ENCODE assay signal across 20 cellular contexts in genomic region chr16:11152205-11152604, GRCh38.
DNase-seq lines count a peak whose midpoint lies in the region; ATAC-seq and TF ChIP-seq lines count a peak whose summit lies in the region.
"Had no signal": no experiment of that assay in that cellular context is flagged by ENCODE, and none has a peak within 500 bp of the region (broad histone marks: within the 10 kb centered on the region; RNA-seq: fewer than 3 reads in every experiment).

No MANE protein-coding gene starts in this region.

- ATAC-seq in GM21717 (IDR thresholded peaks at IDR 0.05; ENCODE audit: unreplicated experiment), result no peak

- H3K27me3 ChIP-seq in A673 (replicated peaks; ENCODE audit: insufficient read depth, low read depth, low read length, poor library complexity) (no peaks in the 10 kb centered on the region), colonic mucosa (no peaks in the 10 kb centered on the region)
- H3K27me3 ChIP-seq: sigmoid colon, suprapubic skin had no signal

- CTCF ChIA-PET in A673 (lab: Charles Lee), result no interaction called here

- H3K4me1 ChIP-seq in A673 (ENCODE audit: insufficient read depth, low read length, poor library complexity, severe bottlenecking) (peaks cover 26% of the 10 kb centered on the region), colonic mucosa (no peaks in the 10 kb centered on the region)

- no peak for TF ChIP-seq CTCF in A673 (conservative IDR thresholded peaks at IDR 0.05; ENCODE audit: low read depth, low read length)
- TF ChIP-seq CTCF in colonic mucosa (IDR thresholded peaks at IDR 0.05), result no peak

- peaks cover 52% of the 10 kb centered on the region for H3K4me1 Mint-ChIP-seq in dendritic cell treated with granulocyte-macrophage colony-stimulating factor and Interleukin-4, amounts not matched to agents 40 ng/mL and 50 ng/mL, for 4 days (ENCODE audit: low read depth)
- H3K4me1 Mint-ChIP-seq: H9 had no signal

- no peaks in the 10 kb centered on the region for H3K9me3 ChIP-seq in A673 (ENCODE audit: low read depth, low read length, poor library complexity, severe bottlenecking)
- H3K9me3 ChIP-seq in colonic mucosa, result no peaks in the 10 kb centered on the region
- H3K9me3 ChIP-seq: sigmoid colon, suprapubic skin had no signal

- intact Hi-C loops in A673 (cut with micrococcal nuclease; ENCODE audit: unreplicated experiment) (no loop called here), colonic mucosa (cut with DNase I) (no loop called here)
- intact Hi-C loops in dendritic cell treated with granulocyte-macrophage colony-stimulating factor and Interleukin-4, amounts not matched to agents 40 ng/mL and 50 ng/mL, for 4 days (cut with micrococcal nuclease), result loop anchor here (5.0 kb wide), 1 partner anchor 180 kb away; no protein-coding TSS in a partner anchor

- peak overlapping the region; percentile 90 for H3K27ac Mint-ChIP-seq in dendritic cell treated with granulocyte-macrophage colony-stimulating factor and Interleukin-4, amounts not matched to agents 40 ng/mL and 50 ng/mL, for 4 days
- H3K27ac Mint-ChIP-seq: memory B cell had no signal

- H3K9ac ChIP-seq in colonic mucosa (ENCODE audit: low read depth in 2 of 2, low read length in 2 of 2), result no peak overlapping the region

- DNase-seq in A673 (ENCODE audit: low spot score) (no peak), DMS 273 (lab: John Stamatoyannopoulos, UW; ENCODE audit: unreplicated experiment) (peak; percentile 95), NCI-H524 (lab: John Stamatoyannopoulos, UW) (peak; percentile 97 to 99), colonic mucosa (no peak)
- DNase-seq in central memory CD4-positive, alpha-beta T cell, result no peak
- DNase-seq: activated CD4-positive, alpha-beta T cell treated with anti-CD3 and anti-CD28 coated beads for 48 hours; activated naive CD4-positive, alpha-beta T cell treated with anti-CD3 and anti-CD28 coated beads, Interleukin-2, amount 50 U/mL, for 16 hours; activated T-cell treated with anti-CD3 and anti-CD28 coated beads for 4 hours; H9; islet precursor cell; Kasumi-1; NCI-H1930; SIG-M5; sigmoid colon; stimulated activated CD4-positive, alpha-beta T cell treated with anti-CD3 and anti-CD28 coated beads, Interleukin-2, amount 100 ng/mL, for 48 hours; T1000 had no signal

- peaks cover 23% of the 10 kb centered on the region for H3K36me3 Mint-ChIP-seq in dendritic cell treated with granulocyte-macrophage colony-stimulating factor and Interleukin-4, amounts not matched to agents 40 ng/mL and 50 ng/mL, for 4 days (ENCODE audit: low read depth)

- peak overlapping the region; percentile 11 for H3K27ac ChIP-seq in A673 (ENCODE audit: low read depth, low read length, poor library complexity, severe bottlenecking)
- no peak overlapping the region for H3K27ac ChIP-seq in colonic mucosa
- H3K27ac ChIP-seq: sigmoid colon, suprapubic skin had no signal

- H3K4me3 Mint-ChIP-seq in dendritic cell treated with granulocyte-macrophage colony-stimulating factor and Interleukin-4, amounts not matched to agents 40 ng/mL and 50 ng/mL, for 4 days, result no peak overlapping the region
- H3K4me3 Mint-ChIP-seq: H9, memory B cell had no signal

- POLR2A ChIA-PET in A673 (lab: Charles Lee; ENCODE audit: low non-redundant PET), result interaction anchor here (0.9 kb wide), 1 partner anchor 15 kb away, joined by 4 read pairs; no protein-coding TSS in a partner anchor

- BruUV-seq in A673 (replicated peaks; lab: Mats Ljungman, UMichigan), result no TSS peak

- H3K27me3 Mint-ChIP-seq in dendritic cell treated with granulocyte-macrophage colony-stimulating factor and Interleukin-4, amounts not matched to agents 40 ng/mL and 50 ng/mL, for 4 days, result no peaks in the 10 kb centered on the region
- H3K27me3 Mint-ChIP-seq: memory B cell had no signal

- H3K9me3 Mint-ChIP-seq in dendritic cell treated with granulocyte-macrophage colony-stimulating factor and Interleukin-4, amounts not matched to agents 40 ng/mL and 50 ng/mL, for 4 days, result no peaks in the 10 kb centered on the region
- H3K9me3 Mint-ChIP-seq: H9, memory B cell had no signal

- H3K36me3 ChIP-seq in A673 (ENCODE audit: insufficient read depth, low read length, poor library complexity, severe bottlenecking) (no peaks in the 10 kb centered on the region), colonic mucosa (no peaks in the 10 kb centered on the region)
- H3K36me3 ChIP-seq: sigmoid colon, suprapubic skin had no signal

- no peak overlapping the region for H3K4me3 ChIP-seq in A673 (ENCODE audit: low read depth, low read length, poor library complexity, severe bottlenecking)
- no peak overlapping the region for H3K4me3 ChIP-seq in colonic mucosa
- H3K4me3 ChIP-seq: sigmoid colon, suprapubic skin had no signal

Comparison
In these comparisons a context has a peak if more than half of its experiments do, and no peak if none do; other contexts are left out.
1. DNase-seq: peak in DMS 273 (single experiment) and NCI-H524 (2 of 2); none in A673 (single experiment), colonic mucosa (single experiment) and central memory CD4-positive, alpha-beta T cell (single experiment).